8 cellular contexts compared by ENCODE assay signal in the genomic region with DNA sequence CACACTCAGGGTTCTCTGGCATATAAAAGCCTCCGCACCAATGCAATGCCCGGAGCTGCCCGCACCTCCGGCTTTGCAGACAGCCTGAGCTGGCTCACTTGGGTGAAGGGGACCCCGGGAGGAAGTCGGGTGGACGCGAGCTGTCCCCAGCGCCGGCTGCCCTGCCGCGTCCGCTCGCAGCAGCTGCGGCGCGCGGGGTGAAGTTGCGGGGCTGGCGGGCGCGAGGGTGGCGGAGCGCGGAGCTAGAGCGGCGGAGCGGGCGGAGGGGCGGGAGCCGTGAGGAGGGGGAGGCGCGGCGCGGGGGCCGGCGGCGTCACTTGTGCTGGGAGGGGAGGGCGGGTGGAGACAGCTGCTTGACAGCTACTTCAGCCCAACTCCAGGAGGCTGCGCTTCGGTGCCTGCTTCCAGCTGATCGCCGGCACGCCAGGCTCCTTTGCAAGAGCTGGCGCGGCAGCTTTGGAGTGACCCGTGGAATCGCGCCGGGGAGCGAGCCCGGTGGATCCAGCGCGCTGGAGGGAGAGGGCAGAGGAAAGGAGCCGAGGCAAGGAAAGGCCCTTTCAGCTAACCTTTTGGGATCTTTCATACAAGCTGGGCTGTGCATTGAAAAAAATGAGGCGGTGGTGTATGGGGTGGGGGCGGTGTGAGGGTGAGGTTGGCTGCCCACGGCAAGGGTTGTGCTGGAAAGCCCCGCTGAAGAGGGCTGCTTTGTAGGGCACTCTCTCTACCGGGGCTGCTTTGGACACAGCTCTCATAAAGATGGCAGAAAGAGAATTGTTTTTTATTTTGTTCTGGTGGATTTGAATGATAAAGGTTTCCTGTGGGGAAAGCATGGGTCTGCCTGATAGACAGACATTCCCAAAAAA. TPM values are rescaled to one million over a fixed set of nuclear protein-coding genes. Genes with fewer than 3 reads are reported as not detected.
DNase-seq lines count a peak whose midpoint lies in the region; ATAC-seq and TF ChIP-seq lines count a peak whose summit lies in the region.

No MANE protein-coding gene starts in this region.

- in situ Hi-C loops in mammary epithelial cell (cut with MboI; ENCODE audit: low sequenced_read_pairs in 2 of 2), result no loop called here

- H3K36me3 ChIP-seq in mammary epithelial cell (ENCODE audit: insufficient read depth, low read length) (no peaks in the 10 kb centered on the region), skeletal muscle tissue (ENCODE audit: control insufficient read depth in 3 of 3, insufficient read depth in 3 of 3, low read length in 3 of 3) (no peaks in the 10 kb centered on the region)

- peaks cover 1% of the 10 kb centered on the region for H3K27me3 Mint-ChIP-seq in IgD-negative memory B cell
- H3K27me3 Mint-ChIP-seq in T-helper 1 cell treated with Interleukin-12 subunit alpha and Interleukin-12 subunit beta and Interleukin-4 antibody, amounts not matched to agents 30 μg/mL and 1 μg/mL, for 36 hours (ENCODE audit: low read depth), result no peaks in the 10 kb centered on the region
- peaks cover 7 to 17% (median 11%) of the 10 kb centered on the region in 3 donors for H3K27me3 Mint-ChIP-seq in immature natural killer cell (ENCODE audit: low read depth in 3 of 3)

- H3K9me3 Mint-ChIP-seq in IgD-negative memory B cell (no peaks in the 10 kb centered on the region), immature natural killer cell (no peaks in the 10 kb centered on the region)
- no peaks in the 10 kb centered on the region for H3K9me3 Mint-ChIP-seq in T-helper 1 cell treated with Interleukin-12 subunit alpha and Interleukin-12 subunit beta and Interleukin-4 antibody, amounts not matched to agents 30 μg/mL and 1 μg/mL, for 36 hours

- H3K36me3 Mint-ChIP-seq in IgD-negative memory B cell (peaks cover 23% of the 10 kb centered on the region), immature natural killer cell (peaks cover 0 to 23% (median 6%) of the 10 kb centered on the region in 3 donors)
- peaks cover 63% of the 10 kb centered on the region for H3K36me3 Mint-ChIP-seq in T-helper 1 cell treated with Interleukin-12 subunit alpha and Interleukin-12 subunit beta and Interleukin-4 antibody, amounts not matched to agents 30 μg/mL and 1 μg/mL, for 36 hours (ENCODE audit: low read depth)

- H3K4me3 ChIP-seq in mammary epithelial cell (replicated peaks in 1 of 3; ENCODE audit: insufficient read depth in 1 of 3, low read depth in 2 of 3, low read length in 3 of 3) (peak overlapping the region; percentile 31 to 41 (median 35)), skeletal muscle tissue (ENCODE audit: low read length in 3 of 3) (peak overlapping the region; percentile 80 to 96 (median 92))

- H3K79me2 ChIP-seq in mammary epithelial cell (ENCODE audit: insufficient read depth, low read length), result no peaks in the 10 kb centered on the region

- no peak overlapping the region for H3K9ac ChIP-seq in mammary epithelial cell (ENCODE audit: insufficient read depth, low read length)
- H3K9ac ChIP-seq in skeletal muscle tissue (ENCODE audit: low read depth in 1 of 3, low read length in 3 of 3), result peak overlapping the region; percentile 86 to 98 (median 96)

- H2AFZ ChIP-seq in mammary epithelial cell (ENCODE audit: low read depth, low read length), result peak overlapping the region; percentile 85

- dilution Hi-C loops in mammary epithelial cell (cut with HindIII; ENCODE audit: low sequenced_read_pairs), result no loop called here

- peak; percentile 28 for ATAC-seq in GM19043 (IDR thresholded peaks at IDR 0.05; ENCODE audit: low read depth, unreplicated experiment)
- no peak for ATAC-seq in GM19023 (IDR thresholded peaks at IDR 0.05; ENCODE audit: unreplicated experiment)

- peaks cover 9% of the 10 kb centered on the region for H3K4me1 ChIP-seq in mammary epithelial cell (ENCODE audit: insufficient read depth, low read length)
- H3K4me1 ChIP-seq in skeletal muscle tissue (ENCODE audit: control insufficient read depth in 3 of 3, insufficient read depth in 3 of 3, low read length in 3 of 3), result peaks cover 35 to 57% (median 40%) of the 10 kb centered on the region in 3 donors

- H3K4me1 Mint-ChIP-seq in IgD-negative memory B cell (peaks cover 81 to 85% (median 84%) of the 10 kb centered on the region in 3 donors), immature natural killer cell (peaks cover 98 to 99% of the 10 kb centered on the region in 2 donors)
- peaks cover 84% of the 10 kb centered on the region for H3K4me1 Mint-ChIP-seq in T-helper 1 cell treated with Interleukin-12 subunit alpha and Interleukin-12 subunit beta and Interleukin-4 antibody, amounts not matched to agents 30 μg/mL and 1 μg/mL, for 36 hours (ENCODE audit: low read depth)

- H3K27ac Mint-ChIP-seq in IgD-negative memory B cell, result peak overlapping the region; percentile 87 to 97 (median 96)
- H3K27ac Mint-ChIP-seq in T-helper 1 cell treated with Interleukin-12 subunit alpha and Interleukin-12 subunit beta and Interleukin-4 antibody, amounts not matched to agents 30 μg/mL and 1 μg/mL, for 36 hours, result peak overlapping the region; percentile 92
- H3K27ac Mint-ChIP-seq in immature natural killer cell, result peak overlapping the region; percentile 94 to 99 (median 98)

- H3K27me3 ChIP-seq in mammary epithelial cell (ENCODE audit: insufficient read depth, low read length) (peaks cover 18% of the 10 kb centered on the region), skeletal muscle tissue (ENCODE audit: control insufficient read depth in 3 of 3, insufficient read depth in 3 of 3, low read length in 3 of 3) (no peaks in the 10 kb centered on the region)

- H3K27ac ChIP-seq in mammary epithelial cell (ENCODE audit: insufficient read depth, low read depth, low read length) (no peak overlapping the region), skeletal muscle tissue (ENCODE audit: low read depth, low read length) (peak overlapping the region; percentile 87)

- TF ChIP-seq CTCF in mammary epithelial cell (conservative IDR thresholded peaks at IDR 0.05 in 1 of 2, IDR thresholded peaks at IDR 0.05 in 1 of 2; ENCODE audit: extremely low read depth in 1 of 2, insufficient read depth in 1 of 2, low read depth in 1 of 2, low read length in 2 of 2), result no peak

- DNase-seq in mammary epithelial cell (peak; percentile 12), immature natural killer cell (peak; percentile 55 to 64 (median 60)), COLO829 (ENCODE audit: low spot score) (no peak)

- CTCF ChIA-PET in mammary epithelial cell (lab: Charles Lee; ENCODE audit: low non-redundant PET), result no interaction called here

- no peaks in the 10 kb centered on the region for H4K20me1 ChIP-seq in mammary epithelial cell (ENCODE audit: insufficient read depth, low read length)

- H3K4me3 Mint-ChIP-seq in IgD-negative memory B cell (peak overlapping the region; percentile 83 to 94 (median 89)), immature natural killer cell (peak overlapping the region; percentile 89 to 98 (median 95))
- peak overlapping the region; percentile 83 for H3K4me3 Mint-ChIP-seq in T-helper 1 cell treated with Interleukin-12 subunit alpha and Interleukin-12 subunit beta and Interleukin-4 antibody, amounts not matched to agents 30 μg/mL and 1 μg/mL, for 36 hours

- H3K9me3 ChIP-seq in mammary epithelial cell (replicated peaks; ENCODE audit: insufficient read depth, low read length) (no peaks in the 10 kb centered on the region), skeletal muscle tissue (ENCODE audit: control insufficient read depth in 3 of 3, low read length in 3 of 3) (no peaks in the 10 kb centered on the region)

- intact Hi-C loops in mammary epithelial cell (cut with micrococcal nuclease), result no loop called here

- 2% methylated on average over 8 of the region's 60 CpGs for WGBS in mammary epithelial cell (ENCODE audit: low coverage, missing lambda C conversion rate)

- BruUV-seq in mammary epithelial cell (replicated peaks; lab: Mats Ljungman, UMichigan), result no TSS peak

- peak overlapping the region; percentile 94 for H3K4me2 ChIP-seq in mammary epithelial cell (ENCODE audit: insufficient read depth, low read depth, low read length)

RNA-seq across cellular contexts. Expression of gene RIPOR2, which starts 24.7 kb away (rescaled TPM):
- polyA plus RNA-seq in IgD-negative memory B cell, result 561 TPM
- under 1 TPM; under 0.01 to 0.19 TPM for total RNA-seq in mammary epithelial cell
- polyA plus RNA-seq in mammary epithelial cell, result 0.16 TPM
- polyA minus RNA-seq in mammary epithelial cell, result not detected
- polyA plus RNA-seq in immature natural killer cell, result 100 to 1,000 TPM; 262 to 392 (median 334) TPM
- total RNA-seq in skeletal muscle tissue, result 9.9 TPM

Comparison
In these comparisons a context has a peak if more than half of its experiments do, and no peak if none do; other contexts are left out.
1. RNA of gene RIPOR2, which starts 24.7 kb away (polyA plus RNA-seq): 561 TPM in IgD-negative memory B cell (single experiment) and 262 to 392 TPM in immature natural killer cell; 0.16 TPM in mammary epithelial cell (single experiment); every median in the first group is over 100 times any median in the second.
2. Peak in every context shown above with its lines, with median percentiles within 50 percentile points of each other: H3K27ac Mint-ChIP-seq and H3K4me3 Mint-ChIP-seq.